8 cellular contexts compared by ENCODE assay signal in genomic region chr5:65927497-65928340, GRCh38. TPM values are rescaled to one million over a fixed set of nuclear protein-coding genes. Genes with fewer than 3 reads are reported as not detected.
DNase-seq lines count a peak whose midpoint lies in the region; ATAC-seq and TF ChIP-seq lines count a peak whose summit lies in the region.

No MANE protein-coding gene starts in this region.

- no peak for TF ChIP-seq CTCF in A673 (conservative IDR thresholded peaks at IDR 0.05; ENCODE audit: low read depth, low read length)
- TF ChIP-seq CTCF in GM12865 (IDR thresholded peaks at IDR 0.05; ENCODE audit: insufficient read depth, low read depth, low read length, missing control alignments), result no peak
- no peak for TF ChIP-seq CTCF in activated CD8-positive, alpha-beta T cell treated with anti-CD3 and anti-CD28 coated beads for 36 hours (IDR thresholded peaks at IDR 0.05)
- TF ChIP-seq CTCF in fibroblast of pulmonary artery (IDR thresholded peaks at IDR 0.05; ENCODE audit: low read length, missing control alignments), result no peak
- no peak for TF ChIP-seq CTCF in osteocyte (IDR thresholded peaks at IDR 0.05)

- intact Hi-C loops in A673 (cut with micrococcal nuclease; ENCODE audit: unreplicated experiment), result loop anchor here (5.0 kb wide), 1 partner anchor 215 kb away; the partner anchor contains the start of gene SREK1
- intact Hi-C loops in activated CD8-positive, alpha-beta T cell treated with anti-CD3 and anti-CD28 coated beads for 36 hours (cut with micrococcal nuclease), result loop anchor here (5.0 to 10.0 kb wide), 3 partner anchors 85 to 205 kb away; partner anchors contain the start of genes NLN and SGTB

- ATAC-seq in activated CD8-positive, alpha-beta T cell treated with anti-CD3 and anti-CD28 coated beads for 36 hours, result peak; percentile 49

- H3K4me1 ChIP-seq in A673 (ENCODE audit: insufficient read depth, low read length, poor library complexity, severe bottlenecking), result peaks cover 7% of the 10 kb centered on the region

- H3K27ac ChIP-seq in A673 (ENCODE audit: low read depth, low read length, poor library complexity, severe bottlenecking), result peak overlapping the region; percentile 96

- no peaks in the 10 kb centered on the region for H3K27me3 ChIP-seq in A673 (replicated peaks; ENCODE audit: insufficient read depth, low read depth, low read length, poor library complexity)

- peaks cover 2% of the 10 kb centered on the region for H3K27me3 Mint-ChIP-seq in activated CD8-positive, alpha-beta T cell treated with anti-CD3 and anti-CD28 coated beads for 36 hours
- H3K27me3 Mint-ChIP-seq in osteocyte (ENCODE audit: unreplicated experiment), result no peaks in the 10 kb centered on the region

- POLR2A ChIA-PET in A673 (lab: Charles Lee; ENCODE audit: low non-redundant PET), result no interaction called here
- POLR2A ChIA-PET in activated CD8-positive, alpha-beta T cell treated with anti-CD3 and anti-CD28 coated beads for 36 hours (lab: Charles Lee), result interaction anchor here (0.8 to 2.7 kb wide), 3 partner anchors 206 to 898 kb away, joined by 4 to 9 read pairs (median 5); partner anchors contain the start of genes NLN, SGTB and SREK1

- H3K36me3 Mint-ChIP-seq in activated CD8-positive, alpha-beta T cell treated with anti-CD3 and anti-CD28 coated beads for 36 hours (ENCODE audit: low read depth), result peaks cover 6% of the 10 kb centered on the region
- H3K36me3 Mint-ChIP-seq in osteocyte (ENCODE audit: unreplicated experiment), result peaks cover 4% of the 10 kb centered on the region

- peak overlapping the region; percentile 92 for H3K4me3 Mint-ChIP-seq in activated CD8-positive, alpha-beta T cell treated with anti-CD3 and anti-CD28 coated beads for 36 hours
- peak overlapping the region; percentile 96 for H3K4me3 Mint-ChIP-seq in osteocyte (ENCODE audit: unreplicated experiment)

- BruUV-seq in A673 (replicated peaks; lab: Mats Ljungman, UMichigan), result TSS peak; percentile 39

- no peaks in the 10 kb centered on the region for H3K9me3 Mint-ChIP-seq in activated CD8-positive, alpha-beta T cell treated with anti-CD3 and anti-CD28 coated beads for 36 hours
- H3K9me3 Mint-ChIP-seq in osteocyte (ENCODE audit: unreplicated experiment), result no peaks in the 10 kb centered on the region

- CTCF ChIA-PET in A673 (lab: Charles Lee), result no interaction called here
- CTCF ChIA-PET in activated CD8-positive, alpha-beta T cell treated with anti-CD3 and anti-CD28 coated beads for 36 hours (lab: Charles Lee), result interaction anchor here (0.7 to 1.6 kb wide), 3 partner anchors 10 to 185 kb away, joined by 3 read pairs; no protein-coding TSS in a partner anchor

- peak overlapping the region; percentile 97 for H3K27ac Mint-ChIP-seq in activated CD8-positive, alpha-beta T cell treated with anti-CD3 and anti-CD28 coated beads for 36 hours
- H3K27ac Mint-ChIP-seq in osteocyte (ENCODE audit: unreplicated experiment), result peak overlapping the region; percentile 95

- H3K36me3 ChIP-seq in A673 (ENCODE audit: insufficient read depth, low read length, poor library complexity, severe bottlenecking), result no peaks in the 10 kb centered on the region

- H3K4me3 ChIP-seq in A673 (ENCODE audit: low read depth, low read length, poor library complexity, severe bottlenecking) (peak overlapping the region; percentile 73), GM12865 (ENCODE audit: low read depth, low read length) (peak overlapping the region; percentile 91), fibroblast of pulmonary artery (replicated peaks; ENCODE audit: low read depth, low read length) (peak overlapping the region; percentile 71)
- peak overlapping the region; percentile 86 for H3K4me3 ChIP-seq in Jurkat, Clone E6-1 (ENCODE audit: low read length)

- no peaks in the 10 kb centered on the region for H3K9me3 ChIP-seq in A673 (ENCODE audit: low read depth, low read length, poor library complexity, severe bottlenecking)

- H3K4me1 Mint-ChIP-seq in activated CD8-positive, alpha-beta T cell treated with anti-CD3 and anti-CD28 coated beads for 36 hours (ENCODE audit: low read depth), result peaks cover 36% of the 10 kb centered on the region
- peaks cover 46% of the 10 kb centered on the region for H3K4me1 Mint-ChIP-seq in osteocyte (ENCODE audit: unreplicated experiment)

- peak; percentile 58 for DNase-seq in A673 (ENCODE audit: low spot score)
- peak; percentile 73 for DNase-seq in GM12865 (ENCODE audit: low read depth)
- DNase-seq in Jurkat, Clone E6-1 (ENCODE audit: low read depth, low spot score), result peak; percentile 56
- DNase-seq in activated CD8-positive, alpha-beta T cell treated with anti-CD3 and anti-CD28 coated beads for 36 hours, result peak; percentile 49
- DNase-seq in fibroblast of pulmonary artery (ENCODE audit: low read depth), result peak; percentile 70
- no peak for DNase-seq in osteocyte (ENCODE audit: extremely low spot score, unreplicated experiment)
- DNase-seq in ecto neural progenitor cell (ENCODE audit: low spot score), result no peak
- DNase-seq in GOT3 (lab: John Stamatoyannopoulos, UW), result no peak

RNA-seq across cellular contexts. Expression of gene ERBIN, which starts 1.3 kb away (rescaled TPM):
- 47.5 and 51.4 TPM in 2 replicates for total RNA-seq in A673 (2021)
- polyA plus RNA-seq in Jurkat, Clone E6-1 (2012; ENCODE audit: insufficient read depth, insufficient read length), result 26.1 TPM
- total RNA-seq in activated CD8-positive, alpha-beta T cell treated with anti-CD3 and anti-CD28 coated beads for 36 hours, result 10 to 100 TPM; 35.1 to 38.3 TPM
- total RNA-seq in osteocyte, result 78.1 and 83.7 TPM in 2 replicates

Comparison
In these comparisons a context has a peak if more than half of its experiments do, and no peak if none do; other contexts are left out.
1. DNase-seq: peak in A673 (single experiment), GM12865 (single experiment), Jurkat, Clone E6-1 (single experiment), activated CD8-positive, alpha-beta T cell treated with anti-CD3 and anti-CD28 coated beads for 36 hours (single experiment) and fibroblast of pulmonary artery (single experiment); none in osteocyte (single experiment), ecto neural progenitor cell (single experiment) and GOT3 (single experiment).
2. Peak in every context shown above with its lines, with median percentiles within 50 percentile points of each other: H3K4me3 ChIP-seq.